12 cellular contexts compared by ENCODE assay signal in the genomic region with DNA sequence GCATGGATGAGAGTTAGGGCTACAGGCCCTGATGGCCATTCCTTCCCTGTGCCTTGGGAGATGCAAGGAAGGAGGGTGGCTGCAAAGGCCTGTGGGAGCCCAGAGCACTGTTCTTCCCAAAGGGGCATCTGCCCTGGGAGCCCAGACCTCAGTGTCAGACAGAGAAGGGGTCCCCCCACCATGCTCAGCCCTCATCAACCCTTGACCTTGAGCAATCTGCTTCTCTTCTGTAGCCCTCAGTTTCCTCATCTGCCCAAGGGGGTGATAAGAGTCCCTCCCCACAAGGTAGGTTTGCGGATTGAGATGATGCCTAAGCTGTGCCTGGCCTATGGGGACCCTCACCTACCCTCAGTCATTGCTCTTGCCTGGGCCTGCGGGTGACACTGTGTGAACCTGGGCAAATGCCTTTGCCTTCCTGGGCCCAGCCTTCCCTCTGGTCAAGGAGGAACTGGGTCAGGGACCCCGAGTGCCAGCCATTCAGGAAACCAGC. TPM values are rescaled to one million over a fixed set of nuclear protein-coding genes. Genes with fewer than 3 reads are reported as not detected.
DNase-seq lines count a peak whose midpoint lies in the region; ATAC-seq and TF ChIP-seq lines count a peak whose summit lies in the region.
"Had no signal": no experiment of that assay in that cellular context is flagged by ENCODE, and none has a peak within 500 bp of the region (broad histone marks: within the 10 kb centered on the region; RNA-seq: fewer than 3 reads in every experiment).

No MANE protein-coding gene starts in this region.

- no peak for TF ChIP-seq CTCF in sigmoid colon (IDR thresholded peaks at IDR 0.05)
- TF ChIP-seq CTCF in upper lobe of left lung (IDR thresholded peaks at IDR 0.05) = no peak

- intact Hi-C loops in sigmoid colon (cut with DNase I) = no loop called here

- no peaks in the 10 kb centered on the region for H3K79me1 ChIP-seq in neuronal stem cell (ENCODE audit: low read depth, low read length)

- TF ChIP-seq EP300 in sigmoid colon (IDR thresholded peaks at IDR 0.05) (no peak), upper lobe of left lung (IDR thresholded peaks at IDR 0.05) (no peak)

- no peak overlapping the region for H3K4me2 ChIP-seq in neuronal stem cell (ENCODE audit: insufficient read depth, low read length, poor library complexity, severe bottlenecking)

- no peak overlapping the region for H4K91ac ChIP-seq in neuronal stem cell (ENCODE audit: low read depth, low read length, poor library complexity)

- H3K4me1 ChIP-seq in neuronal stem cell (ENCODE audit: control insufficient read depth in 2 of 2, insufficient read depth in 1 of 2, low read depth in 1 of 2, low read length in 2 of 2) (peaks cover 0 to 2% of the 10 kb centered on the region in 2 donors), sigmoid colon (no peaks in the 10 kb centered on the region), upper lobe of left lung (peaks cover 0 to 4% (median 0%) of the 10 kb centered on the region in 4 donors)
- H3K4me1 ChIP-seq: left ventricle myocardium inferior had no signal

- peak overlapping the region; percentile 89 for H3K23ac ChIP-seq in neuronal stem cell (ENCODE audit: low read depth, low read length, poor library complexity)

- H3K14ac ChIP-seq in neuronal stem cell (ENCODE audit: low read length) = peak overlapping the region; percentile 67

- H2AFZ ChIP-seq in neuronal stem cell (ENCODE audit: low read length) = no peak overlapping the region

- H3K27ac ChIP-seq in neuronal stem cell (replicated peaks; ENCODE audit: low read length) = no peak overlapping the region
- no peak overlapping the region for H3K27ac ChIP-seq in sigmoid colon
- no peak overlapping the region for H3K27ac ChIP-seq in upper lobe of left lung
- H3K27ac ChIP-seq: left ventricle myocardium inferior had no signal

- peak overlapping the region; percentile 85 for H3K18ac ChIP-seq in neuronal stem cell (ENCODE audit: low read length)

- H3K4me3 ChIP-seq in neuronal stem cell (ENCODE audit: low read length in 2 of 2) = no peak overlapping the region
- H3K4me3 ChIP-seq in sigmoid colon = no peak overlapping the region
- H3K4me3 ChIP-seq in upper lobe of left lung = no peak overlapping the region
- H3K4me3 ChIP-seq: left ventricle myocardium inferior had no signal

- ATAC-seq in GM19025 (IDR thresholded peaks at IDR 0.05; ENCODE audit: low read depth, unreplicated experiment) = peak; percentile 7
- peak; percentile 22 for ATAC-seq in GM21786 (IDR thresholded peaks at IDR 0.05; ENCODE audit: unreplicated experiment)
- ATAC-seq in HG03378 (IDR thresholded peaks at IDR 0.05; ENCODE audit: unreplicated experiment) = peak; percentile 20
- ATAC-seq in upper lobe of left lung (ENCODE audit: low FRiP score in 2 of 2) = no peak

- H3K36me3 ChIP-seq in neuronal stem cell (replicated peaks in 1 of 2; ENCODE audit: control insufficient read depth in 2 of 2, insufficient read depth in 2 of 2, low read length in 2 of 2) (no peaks in the 10 kb centered on the region), sigmoid colon (no peaks in the 10 kb centered on the region), upper lobe of left lung (no peaks in the 10 kb centered on the region)
- H3K36me3 ChIP-seq: left ventricle myocardium inferior had no signal

- TF ChIP-seq POLR2A in sigmoid colon (IDR thresholded peaks at IDR 0.05) (no peak), upper lobe of left lung (IDR thresholded peaks at IDR 0.05) (no peak)

- H3K4ac ChIP-seq in neuronal stem cell (ENCODE audit: low read length) = no peak overlapping the region

- H3K27me3 ChIP-seq in neuronal stem cell (ENCODE audit: control insufficient read depth in 3 of 3, insufficient read depth in 3 of 3, low read depth in 1 of 3, low read length in 3 of 3) = peaks cover 0 to 2% (median 0%) of the 10 kb centered on the region in 3 experiments
- H3K27me3 ChIP-seq in sigmoid colon = peaks cover 0 to 6% (median 0%) of the 10 kb centered on the region in 3 donors
- no peaks in the 10 kb centered on the region for H3K27me3 ChIP-seq in upper lobe of left lung

- peak overlapping the region; percentile 47 for H2BK15ac ChIP-seq in neuronal stem cell (ENCODE audit: low read length)

- H4K8ac ChIP-seq in neuronal stem cell (ENCODE audit: low read depth, low read length) = no peak overlapping the region

- H2BK12ac ChIP-seq in neuronal stem cell (ENCODE audit: low read length) = no peak overlapping the region

- H3K9me3 ChIP-seq in neuronal stem cell (replicated peaks in 1 of 2; ENCODE audit: control insufficient read depth in 2 of 2, insufficient read depth in 1 of 2, low read depth in 1 of 2, low read length in 2 of 2) (no peaks in the 10 kb centered on the region), sigmoid colon (no peaks in the 10 kb centered on the region), upper lobe of left lung (no peaks in the 10 kb centered on the region)
- H3K9me3 ChIP-seq: left ventricle myocardium inferior had no signal

- DNase-seq in neuronal stem cell (ENCODE audit: low spot score) = no peak
- DNase-seq in MV-4-11 (lab: John Stamatoyannopoulos, UW) = no peak
- DNase-seq in sigmoid colon = no peak
- DNase-seq in upper lobe of left lung = no peak
- DNase-seq: activated CD8-positive, alpha-beta memory T cell treated with anti-CD3 and anti-CD28 coated beads for 24 hours; left ventricle myocardium inferior; NCI-H1417 treated with DMSO at 0.1 percent for 48 hours had no signal

- H2BK120ac ChIP-seq in neuronal stem cell (ENCODE audit: low read depth, low read length) = no peak overlapping the region

- no CpG with 5 or more reads among the region's 3 CpGs for WGBS in neuronal stem cell (ENCODE audit: extremely low coverage in 2 of 2, insufficient read length in 2 of 2, insufficient replicate concordance in 1 of 2), 2 donors
- WGBS in sigmoid colon, 2 donors = 73 to 86% methylated on average over 3 of the region's 3 CpGs
- WGBS in upper lobe of left lung, 2 donors = 83 to 88% methylated on average over 3 of the region's 3 CpGs

- no peak overlapping the region for H2BK5ac ChIP-seq in neuronal stem cell (ENCODE audit: low read length)

- no peak overlapping the region for H3K9ac ChIP-seq in neuronal stem cell (ENCODE audit: low read depth, low read length, poor library complexity)

- H2AK5ac ChIP-seq in neuronal stem cell (ENCODE audit: low read depth, low read length) = peak overlapping the region; percentile 74

RNA-seq across cellular contexts. Expression of a gene that starts 47.5 kb away (rescaled TPM):
- polyA plus RNA-seq in neuronal stem cell (2013, experiment 1 of 2) = not detected
- polyA plus RNA-seq in neuronal stem cell (2013, experiment 2 of 2) = not detected
- total RNA-seq in sigmoid colon (under 1 TPM in 1 of 4 donors, not detected in 3; 0.99 TPM), upper lobe of left lung (10 to 100 TPM in 4 of 6 donors, 1 to 10 TPM in 2; 4.3 to 58.5 (median 21.5) TPM)
- polyA plus RNA-seq in sigmoid colon = 10 to 100 TPM; 10.2 to 39.6 (median 18.3) TPM
- total RNA-seq: Daoy, H4 had no signal

Comparison
In these comparisons a context has a peak if more than half of its experiments do, and no peak if none do; other contexts are left out.
1. ATAC-seq: peak in GM19025 (single experiment), GM21786 (single experiment) and HG03378 (single experiment); none in upper lobe of left lung (0 of 2).